ENCODE assay signal across 22 cellular contexts in genomic region chr10:113161061-113161460, GRCh38.
"Had no signal": no experiment of that assay in that cellular context is flagged by ENCODE, and none has a peak within 500 bp of the region (broad histone marks: within the 10 kb centered on the region; RNA-seq: fewer than 3 reads in every experiment).

No MANE protein-coding gene starts in this region.

- H3K4me3 ChIP-seq: colonic mucosa, heart left ventricle, lung, right atrium auricular region, sigmoid colon, skin epidermis, testis had no signal

- ATAC-seq: heart left ventricle; left colon; left ventricle myocardium superior; stimulated activated naive B cell treated with anti-CD40 and anti-IgM and Interleukin-4, amounts not matched to agents 10 μg/mL and 1 μg/mL and 100 μg/mL, for 72 hours; stimulated activated naive CD8-positive, alpha-beta T cell treated with anti-CD3 and anti-CD28 coated beads, Interleukin-15, amount 100 ng/mL, for 72 hours had no signal

- H3K27me3 Mint-ChIP-seq: stimulated activated naive B cell treated with anti-CD40 and anti-IgM and Interleukin-4, amounts not matched to agents 10 μg/mL and 1 μg/mL and 100 μg/mL, for 72 hours; stimulated activated naive CD8-positive, alpha-beta T cell treated with anti-CD3 and anti-CD28 coated beads, Interleukin-15, amount 100 ng/mL, for 72 hours had no signal

- H3K36me3 Mint-ChIP-seq: stimulated activated naive B cell treated with anti-CD40 and anti-IgM and Interleukin-4, amounts not matched to agents 10 μg/mL and 1 μg/mL and 100 μg/mL, for 72 hours had no signal

- H3K4me1 ChIP-seq: colonic mucosa, right atrium auricular region, testis had no signal

- H3K4me1 Mint-ChIP-seq: stimulated activated naive B cell treated with anti-CD40 and anti-IgM and Interleukin-4, amounts not matched to agents 10 μg/mL and 1 μg/mL and 100 μg/mL, for 72 hours; stimulated activated naive CD8-positive, alpha-beta T cell treated with anti-CD3 and anti-CD28 coated beads, Interleukin-15, amount 100 ng/mL, for 72 hours had no signal

- H3K27me3 ChIP-seq: colonic mucosa, heart left ventricle, neutrophil, right atrium auricular region, sigmoid colon, testis had no signal

- DNase-seq: colonic mucosa; effector CD4-positive, alpha-beta T cell; endodermal cell; heart left ventricle; hippocampal formation; left colon; left ventricle myocardium superior; mesenchymal stem cell; midbrain; posterior cingulate gyrus; sigmoid colon; stimulated activated CD4-positive, alpha-beta T cell treated with anti-CD3 and anti-CD28 coated beads, Interleukin-2, amount 100 ng/mL, for 24 hours; stimulated activated CD4-positive, alpha-beta T cell treated with anti-CD3 and anti-CD28 coated beads, Interleukin-4, amount 100 ng/mL, for 4 hours; stimulated activated naive B cell treated with anti-CD40 and anti-IgM and Interleukin-4, amounts not matched to agents 10 μg/mL and 1 μg/mL and 100 μg/mL, for 72 hours; stimulated activated naive CD8-positive, alpha-beta T cell treated with anti-CD3 and anti-CD28 coated beads, Interleukin-15, amount 100 ng/mL, for 72 hours; testis; trophoblast cell had no signal

- H3K4me3 Mint-ChIP-seq: endodermal cell; nephron; stimulated activated naive B cell treated with anti-CD40 and anti-IgM and Interleukin-4, amounts not matched to agents 10 μg/mL and 1 μg/mL and 100 μg/mL, for 72 hours; stimulated activated naive CD8-positive, alpha-beta T cell treated with anti-CD3 and anti-CD28 coated beads, Interleukin-15, amount 100 ng/mL, for 72 hours had no signal

- H3K9me3 Mint-ChIP-seq: endodermal cell; nephron; stimulated activated naive B cell treated with anti-CD40 and anti-IgM and Interleukin-4, amounts not matched to agents 10 μg/mL and 1 μg/mL and 100 μg/mL, for 72 hours; stimulated activated naive CD8-positive, alpha-beta T cell treated with anti-CD3 and anti-CD28 coated beads, Interleukin-15, amount 100 ng/mL, for 72 hours had no signal

- H3K27ac ChIP-seq: colonic mucosa, heart left ventricle, neutrophil, right atrium auricular region, skin epidermis, testis had no signal

- H3K27ac Mint-ChIP-seq: nephron; stimulated activated naive B cell treated with anti-CD40 and anti-IgM and Interleukin-4, amounts not matched to agents 10 μg/mL and 1 μg/mL and 100 μg/mL, for 72 hours; stimulated activated naive CD8-positive, alpha-beta T cell treated with anti-CD3 and anti-CD28 coated beads, Interleukin-15, amount 100 ng/mL, for 72 hours had no signal
